1 cellular context compared by ENCODE assay signal in genomic region chr22:17777717-17778044, GRCh38.
TF ChIP-seq lines count a peak whose summit lies in the region.

No MANE protein-coding gene starts in this region.

TF ChIP-seq in GM12878, 131 proteins besides CTCF, POLR2A, EP300 and RAD21 (continued from another document):
- TF ChIP-seq, protein P1, sequence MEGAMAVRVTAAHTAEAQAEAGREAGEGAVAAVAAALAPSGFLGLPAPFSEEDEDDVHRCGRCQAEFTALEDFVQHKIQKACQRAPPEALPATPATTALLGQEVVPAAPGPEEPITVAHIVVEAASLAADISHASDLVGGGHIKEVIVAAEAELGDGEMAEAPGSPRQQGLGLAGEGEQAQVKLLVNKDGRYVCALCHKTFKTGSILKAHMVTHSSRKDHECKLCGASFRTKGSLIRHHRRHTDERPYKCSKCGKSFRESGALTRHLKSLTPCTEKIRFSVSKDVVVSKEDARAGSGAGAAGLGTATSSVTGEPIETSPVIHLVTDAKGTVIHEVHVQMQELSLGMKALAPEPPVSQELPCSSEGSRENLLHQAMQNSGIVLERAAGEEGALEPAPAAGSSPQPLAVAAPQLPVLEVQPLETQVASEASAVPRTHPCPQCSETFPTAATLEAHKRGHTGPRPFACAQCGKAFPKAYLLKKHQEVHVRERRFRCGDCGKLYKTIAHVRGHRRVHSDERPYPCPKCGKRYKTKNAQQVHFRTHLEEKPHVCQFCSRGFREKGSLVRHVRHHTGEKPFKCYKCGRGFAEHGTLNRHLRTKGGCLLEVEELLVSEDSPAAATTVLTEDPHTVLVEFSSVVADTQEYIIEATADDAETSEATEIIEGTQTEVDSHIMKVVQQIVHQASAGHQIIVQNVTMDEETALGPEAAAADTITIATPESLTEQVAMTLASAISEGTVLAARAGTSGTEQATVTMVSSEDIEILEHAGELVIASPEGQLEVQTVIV (IDR thresholded peaks at IDR 0.05; ENCODE audit: borderline replicate concordance, partially characterized antibody): no peak
TF ChIP-seq in GM12878: peak in this region for 5.
